Comparison of ENCODE assay signal across 1 cellular context in genomic region chr11:62574363-62575057, GRCh38.
TF ChIP-seq lines count a peak whose summit lies in the region.

No MANE protein-coding gene starts in this region.

TF ChIP-seq in HEK293, 187 proteins besides CTCF, POLR2A, EP300 and RAD21 (continued from another document and continues in another):
- no peak for TF ChIP-seq REST (tag by site-specific recombination; IDR thresholded peaks at IDR 0.05)
- 0 out of 2 replicates have a peak, but pooled peaks have one; percentile 23 for TF ChIP-seq ZNF501 (tag by site-specific recombination; IDR thresholded peaks at IDR 0.05)
- no peak for TF ChIP-seq ZNF423 (tag by site-specific recombination; IDR thresholded peaks at IDR 0.05)
- no peak for TF ChIP-seq PBX3 (CRISPR knock-in tag; IDR thresholded peaks at IDR 0.05)
- TF ChIP-seq ZNF585B (tag by site-specific recombination; IDR thresholded peaks at IDR 0.05), result no peak
- peak; percentile 79 for TF ChIP-seq EGR2 (tag by site-specific recombination; IDR thresholded peaks at IDR 0.05; ENCODE audit: low read depth)
- TF ChIP-seq PATZ1 (tag by site-specific recombination; IDR thresholded peaks at IDR 0.05), result 0 out of 2 replicates have a peak, but pooled peaks have one; percentile 4
- no peak for TF ChIP-seq AEBP2 (tag by site-specific recombination; IDR thresholded peaks at IDR 0.05; ENCODE audit: borderline replicate concordance)
- TF ChIP-seq HOXA7 (CRISPR knock-in tag; IDR thresholded peaks at IDR 0.05; ENCODE audit: borderline replicate concordance), result no peak
- no peak for TF ChIP-seq ZNF37A (tag by site-specific recombination; IDR thresholded peaks at IDR 0.05)
- no peak for TF ChIP-seq ZNF19 (tag by site-specific recombination; IDR thresholded peaks at IDR 0.05; ENCODE audit: low read depth)
- TF ChIP-seq ZNF549 (tag by site-specific recombination; IDR thresholded peaks at IDR 0.05), result no peak
- no peak for TF ChIP-seq ZBTB11 (tag by site-specific recombination; conservative IDR thresholded peaks at IDR 0.05; ENCODE audit: low read depth)
- TF ChIP-seq ZXDB (tag by site-specific recombination; IDR thresholded peaks at IDR 0.05), result peak; percentile 20; the same call in 1 of the 2 replicates
- TF ChIP-seq SP2 (tag by site-specific recombination; IDR thresholded peaks at IDR 0.05), result no peak
- no peak for TF ChIP-seq ZNF488 (tag by site-specific recombination; IDR thresholded peaks at IDR 0.05)
- peak; percentile 23; the same call in 1 of the 2 replicates for TF ChIP-seq HIC1 (tag by site-specific recombination; IDR thresholded peaks at IDR 0.05)
- no peak for TF ChIP-seq ZNF560 (tag by site-specific recombination; IDR thresholded peaks at IDR 0.05; ENCODE audit: borderline replicate concordance)
- no peak; the same call in none of the 2 replicates for TF ChIP-seq GLIS2 (tag by site-specific recombination; IDR thresholded peaks at IDR 0.05)
- no peak for TF ChIP-seq ZNF302 (tag by site-specific recombination; IDR thresholded peaks at IDR 0.05; ENCODE audit: low read depth)
- TF ChIP-seq WT1 (tag by site-specific recombination; IDR thresholded peaks at IDR 0.05), result no peak
- TF ChIP-seq ZNF112 (tag by site-specific recombination; IDR thresholded peaks at IDR 0.05), result no peak
- TF ChIP-seq YY2 (tag by site-specific recombination; IDR thresholded peaks at IDR 0.05), result no peak
- TF ChIP-seq ZBTB20 (tag by site-specific recombination; IDR thresholded peaks at IDR 0.05), result peak; percentile 87
- TF ChIP-seq ZNF157 (tag by site-specific recombination; IDR thresholded peaks at IDR 0.05), result no peak
- no peak for TF ChIP-seq OSR2 (tag by site-specific recombination; IDR thresholded peaks at IDR 0.05)
- TF ChIP-seq ZBTB48 (tag by site-specific recombination; IDR thresholded peaks at IDR 0.05), result peak; percentile 68
- no peak for TF ChIP-seq REPIN1 (tag by site-specific recombination; IDR thresholded peaks at IDR 0.05; ENCODE audit: low read depth)
- TF ChIP-seq ZNF626 (tag by site-specific recombination; IDR thresholded peaks at IDR 0.05), result no peak
- no peak for TF ChIP-seq ZBTB8A (tag by site-specific recombination; IDR thresholded peaks at IDR 0.05)
- TF ChIP-seq ZNF521 (tag by site-specific recombination; IDR thresholded peaks at IDR 0.05), result no peak
- no peak for TF ChIP-seq ZNF404 (tag by site-specific recombination; IDR thresholded peaks at IDR 0.05)
- peak; percentile 26 for TF ChIP-seq ZBTB26 (tag by site-specific recombination; optimal IDR thresholded peaks at IDR 0.05)
- no peak for TF ChIP-seq ZSCAN18 (tag by site-specific recombination; IDR thresholded peaks at IDR 0.05)
- no peak for TF ChIP-seq ZBTB7A (tag by site-specific recombination; IDR thresholded peaks at IDR 0.05; ENCODE audit: low read depth)
- TF ChIP-seq ZNF24 (tag by site-specific recombination; IDR thresholded peaks at IDR 0.05), result no peak
- TF ChIP-seq SALL2 (tag by site-specific recombination; IDR thresholded peaks at IDR 0.05; ENCODE audit: borderline replicate concordance), result no peak
- no peak for TF ChIP-seq ZSCAN5A (tag by site-specific recombination; IDR thresholded peaks at IDR 0.05)
- no peak for TF ChIP-seq KLF16 (tag by site-specific recombination; IDR thresholded peaks at IDR 0.05)
- peak; percentile 80; the same call in 1 of the 2 replicates for TF ChIP-seq ZNF394 (tag by site-specific recombination; IDR thresholded peaks at IDR 0.05; ENCODE audit: borderline replicate concordance)
- TF ChIP-seq ZNF600 (tag by site-specific recombination; IDR thresholded peaks at IDR 0.05), result peak; percentile 39; the same call in 1 of the 2 replicates
- TF ChIP-seq ZNF571 (tag by site-specific recombination; IDR thresholded peaks at IDR 0.05), result no peak
- no peak for TF ChIP-seq TRIM28 (IDR thresholded peaks at IDR 0.05; ENCODE audit: borderline replicate concordance, low read length)
- no peak for TF ChIP-seq ZNF623 (tag by site-specific recombination; IDR thresholded peaks at IDR 0.05)
- peak; percentile 81 for TF ChIP-seq ZFHX2 (tag by site-specific recombination; conservative IDR thresholded peaks at IDR 0.05)
- no peak for TF ChIP-seq ZNF2 (tag by site-specific recombination; IDR thresholded peaks at IDR 0.05)
- no peak for TF ChIP-seq ZNF114 (tag by site-specific recombination; IDR thresholded peaks at IDR 0.05)
